8 cellular contexts compared by ENCODE assay signal in the genomic region with DNA sequence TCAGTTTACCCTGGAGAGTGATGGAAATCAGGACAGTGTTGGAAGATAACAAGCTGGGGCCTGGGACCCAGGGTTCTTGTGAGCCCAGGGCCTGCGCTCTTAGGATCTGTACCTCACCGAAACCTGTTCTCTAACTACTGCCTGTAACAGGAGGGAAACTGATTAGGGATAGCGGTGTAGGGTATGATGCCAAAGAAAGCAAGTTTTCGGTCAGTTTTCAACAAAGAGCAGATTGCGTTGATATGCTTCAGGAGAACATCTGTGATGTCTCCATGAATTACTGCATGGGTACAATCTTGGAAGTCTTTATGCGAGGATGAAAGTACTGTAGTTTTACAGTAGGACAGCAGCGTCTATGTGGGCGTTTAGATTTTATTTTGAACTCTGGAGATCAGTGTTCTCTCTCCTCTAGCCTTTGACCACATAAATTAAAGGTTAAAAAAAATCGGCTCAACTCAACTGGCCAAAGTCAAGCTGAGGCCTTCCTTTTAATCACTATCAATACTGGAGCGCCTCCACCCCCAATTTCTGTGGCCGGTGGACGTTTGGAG. TPM values are rescaled to one million over a fixed set of nuclear protein-coding genes. Genes with fewer than 3 reads are reported as not detected.
DNase-seq lines count a peak whose midpoint lies in the region; TF ChIP-seq lines count a peak whose summit lies in the region.

No MANE protein-coding gene starts in this region.

- H3K27ac Mint-ChIP-seq in activated naive CD4-positive, alpha-beta T cell treated with anti-CD3 and anti-CD28 coated beads, Interleukin-2, amount 50 U/mL, for 24 hours = peak overlapping the region; percentile 7
- H3K27ac Mint-ChIP-seq in mesothelial cell of epicardium = peak overlapping the region; percentile 71

- peaks cover 51% of the 10 kb centered on the region for H3K4me1 Mint-ChIP-seq in activated naive CD4-positive, alpha-beta T cell treated with anti-CD3 and anti-CD28 coated beads, Interleukin-2, amount 50 U/mL, for 24 hours
- H3K4me1 Mint-ChIP-seq in mesothelial cell of epicardium = peaks cover 58% of the 10 kb centered on the region

- peaks cover 17% of the 10 kb centered on the region for H3K27me3 Mint-ChIP-seq in activated naive CD4-positive, alpha-beta T cell treated with anti-CD3 and anti-CD28 coated beads, Interleukin-2, amount 50 U/mL, for 24 hours
- peaks cover 20% of the 10 kb centered on the region for H3K27me3 Mint-ChIP-seq in mesothelial cell of epicardium (ENCODE audit: low read depth)

- H3K4me3 Mint-ChIP-seq in activated naive CD4-positive, alpha-beta T cell treated with anti-CD3 and anti-CD28 coated beads, Interleukin-2, amount 50 U/mL, for 24 hours = peak overlapping the region; percentile 52
- H3K4me3 Mint-ChIP-seq in mesothelial cell of epicardium = peak overlapping the region; percentile 94

- DNase-seq in activated naive CD4-positive, alpha-beta T cell treated with anti-CD3 and anti-CD28 coated beads, Interleukin-2, amount 50 U/mL, for 16 hours = no peak
- DNase-seq in choroid plexus epithelial cell (ENCODE audit: low read depth) (peak; percentile 39), mesothelial cell of epicardium (ENCODE audit: low spot score in 2 of 2, unreplicated experiment in 2 of 2) (no peak), ureter (ENCODE audit: low spot score) (peak; percentile 42), NCI-H345 (lab: John Stamatoyannopoulos, UW) (no peak), cerebellar nuclear complex (lab: John Stamatoyannopoulos, UW) (no peak), superior temporal gyrus (ENCODE audit: extremely low spot score) (no peak)

- TF ChIP-seq CTCF in choroid plexus epithelial cell (conservative IDR thresholded peaks at IDR 0.05; ENCODE audit: low read depth, low read length) (no peak), mesothelial cell of epicardium (IDR thresholded peaks at IDR 0.05; ENCODE audit: unreplicated experiment) (no peak)

- peaks cover 3% of the 10 kb centered on the region for H3K36me3 Mint-ChIP-seq in activated naive CD4-positive, alpha-beta T cell treated with anti-CD3 and anti-CD28 coated beads, Interleukin-2, amount 50 U/mL, for 24 hours
- H3K36me3 Mint-ChIP-seq in mesothelial cell of epicardium = no peaks in the 10 kb centered on the region

- H3K9me3 Mint-ChIP-seq in activated naive CD4-positive, alpha-beta T cell treated with anti-CD3 and anti-CD28 coated beads, Interleukin-2, amount 50 U/mL, for 24 hours = no peaks in the 10 kb centered on the region
- no peaks in the 10 kb centered on the region for H3K9me3 Mint-ChIP-seq in mesothelial cell of epicardium

- peak overlapping the region; percentile 74 for H3K4me3 ChIP-seq in choroid plexus epithelial cell (ENCODE audit: low read depth, low read length)

RNA-seq across cellular contexts. Expression of a gene that starts 3.1 kb away (rescaled TPM):
- 25.8 to 28.1 TPM (median 26.3 TPM) in 3 replicates for total RNA-seq in mesothelial cell of epicardium
- 39.6 TPM for total RNA-seq in ureter

RNA-seq across cellular contexts. Expression of a gene that starts 58.8 kb away (rescaled TPM):
- 23.7 to 24.8 TPM (median 24.1 TPM) in 3 replicates for total RNA-seq in mesothelial cell of epicardium
- 24.6 TPM for total RNA-seq in ureter

Comparison
In these comparisons a context has a peak if more than half of its experiments do, and no peak if none do; other contexts are left out.
1. DNase-seq: peak in choroid plexus epithelial cell (single experiment) and ureter (single experiment); none in activated naive CD4-positive, alpha-beta T cell treated with anti-CD3 and anti-CD28 coated beads, Interleukin-2, amount 50 U/mL, for 16 hours (single experiment), mesothelial cell of epicardium (0 of 2), NCI-H345 (single experiment), cerebellar nuclear complex (0 of 2) and superior temporal gyrus (single experiment).